ENCODE assay signal across 9 cellular contexts in genomic region chr1:181143081-181143859, GRCh38.
"Had no signal": no experiment of that assay in that cellular context is flagged by ENCODE, and none has a peak within 500 bp of the region (broad histone marks: within the 10 kb centered on the region; RNA-seq: fewer than 3 reads in every experiment).

No MANE protein-coding gene starts in this region.

- H3K27me3 ChIP-seq: colonic mucosa, esophagus muscularis mucosa, tibial artery had no signal

- H3K27ac ChIP-seq: colonic mucosa, parathyroid adenoma, WERI-Rb-1 had no signal

- H3K9me3 Mint-ChIP-seq: activated CD4-positive, alpha-beta memory T cell treated with anti-CD3 and anti-CD28 coated beads, Interleukin-2, amount 10 ng/mL, durations not matched to agents 7 days and 5 days; activated T-cell treated with anti-CD3 and anti-CD28 coated beads, Interleukin-2, amount 50 U/mL, for 4 hours had no signal

- H3K4me3 ChIP-seq: lung had no signal

- H3K79me2 ChIP-seq: parathyroid adenoma had no signal

- H3K9me3 ChIP-seq: colonic mucosa, esophagus muscularis mucosa, tibial artery had no signal

- H3K36me3 ChIP-seq: colonic mucosa, esophagus muscularis mucosa, tibial artery, WERI-Rb-1 had no signal

- H3K4me1 ChIP-seq: colonic mucosa had no signal

- H3K36me3 Mint-ChIP-seq: activated naive CD8-positive, alpha-beta T cell had no signal
